Comparison of ENCODE assay signal across 8 cellular contexts in genomic region chr12:44774815-44775411, GRCh38.
DNase-seq lines count a peak whose midpoint lies in the region; ATAC-seq and TF ChIP-seq lines count a peak whose summit lies in the region.

No MANE protein-coding gene starts in this region.

- no peak overlapping the region for H2BK12ac ChIP-seq in H9 (ENCODE audit: insufficient read length, low read depth, low read length)

- H3T11ph ChIP-seq in H9 (ENCODE audit: low read length): no peak overlapping the region

- H3K14ac ChIP-seq in H9 (ENCODE audit: insufficient read depth, low read length): no peak overlapping the region

- H3K27ac ChIP-seq in H9 (ENCODE audit: insufficient read length, low read depth, low read length): no peak overlapping the region
- no peak overlapping the region for H3K27ac ChIP-seq in SJSA1

- H2BK5ac ChIP-seq in H9 (ENCODE audit: insufficient read length, low read length): no peak overlapping the region

- no CpG with 5 or more reads among the region's 11 CpGs for WGBS in H9 (ENCODE audit: extremely low coverage, insufficient read length, low lambda C conversion rate)

- H3K27me3 ChIP-seq in H9 (ENCODE audit: insufficient read depth, low read length): no peaks in the 10 kb centered on the region
- no peaks in the 10 kb centered on the region for H3K27me3 ChIP-seq in SJSA1 (replicated peaks)

- no peak overlapping the region for H3K18ac ChIP-seq in H9 (ENCODE audit: insufficient read length, low read depth, low read length)

- H3K23ac ChIP-seq in H9 (ENCODE audit: insufficient read length, low read depth, low read length): no peak overlapping the region

- no peaks in the 10 kb centered on the region for H4K20me1 ChIP-seq in H9 (ENCODE audit: control insufficient read depth, insufficient read depth, insufficient read length)

- H3K36me3 ChIP-seq in SJSA1: no peaks in the 10 kb centered on the region

- H3K9ac ChIP-seq in H9 (ENCODE audit: extremely low read depth, insufficient read length, low read length): no peak overlapping the region

- H3K9me3 Mint-ChIP-seq in H9: no peaks in the 10 kb centered on the region
- no peaks in the 10 kb centered on the region for H3K9me3 Mint-ChIP-seq in activated naive CD8-positive, alpha-beta T cell treated with anti-CD3 and anti-CD28 coated beads, Interleukin-2, amount 50 U/mL, for 24 hours

- ATAC-seq in activated naive CD8-positive, alpha-beta T cell treated with anti-CD3 and anti-CD28 coated beads, Interleukin-2, amount 50 U/mL, for 24 hours: no peak
- ATAC-seq in left colon (peak; percentile 41), GM18502 (IDR thresholded peaks at IDR 0.05; ENCODE audit: poor library complexity, unreplicated experiment) (no peak)

- no peak overlapping the region for H2BK15ac ChIP-seq in H9 (ENCODE audit: low read depth, low read length)

- H3K23me2 ChIP-seq in H9 (ENCODE audit: insufficient read length, low read depth, low read length, poor library complexity, severe bottlenecking): no peaks in the 10 kb centered on the region

- peaks cover 16 to 17% of the 10 kb centered on the region in 2 experiments for H3K4me1 Mint-ChIP-seq in H9
- H3K4me1 Mint-ChIP-seq in activated naive CD8-positive, alpha-beta T cell treated with anti-CD3 and anti-CD28 coated beads, Interleukin-2, amount 50 U/mL, for 24 hours: peaks cover 9% of the 10 kb centered on the region

- no peak overlapping the region for H3K27ac Mint-ChIP-seq in H9
- H3K27ac Mint-ChIP-seq in activated naive CD8-positive, alpha-beta T cell treated with anti-CD3 and anti-CD28 coated beads, Interleukin-2, amount 50 U/mL, for 24 hours: no peak overlapping the region

- H2BK120ac ChIP-seq in H9 (ENCODE audit: low read depth, low read length, poor library complexity, severe bottlenecking): no peak overlapping the region

- H3K36me3 Mint-ChIP-seq in H9 (ENCODE audit: insufficient read depth in 1 of 3, low read depth in 3 of 3): peaks cover 0 to 4% (median 0%) of the 10 kb centered on the region in 3 experiments; a peak in 1 of 7 replicates
- peaks cover 27% of the 10 kb centered on the region for H3K36me3 Mint-ChIP-seq in activated naive CD8-positive, alpha-beta T cell treated with anti-CD3 and anti-CD28 coated beads, Interleukin-2, amount 50 U/mL, for 24 hours (ENCODE audit: low read depth)

- no peak overlapping the region for H2BK20ac ChIP-seq in H9 (ENCODE audit: low read depth, low read length, poor library complexity, severe bottlenecking)

- H3K56ac ChIP-seq in H9 (ENCODE audit: insufficient read length, low read depth, low read length): no peak overlapping the region

- peak; percentile 96 for TF ChIP-seq CTCF in H9 (conservative IDR thresholded peaks at IDR 0.05)

- H3K79me1 ChIP-seq in H9 (ENCODE audit: insufficient read depth, low read depth, low read length, poor library complexity, severe bottlenecking): no peaks in the 10 kb centered on the region

- intact Hi-C loops in left colon (cut with DNase I, micrococcal nuclease): no loop called here

- no peak overlapping the region for H3K4me2 ChIP-seq in H9 (ENCODE audit: insufficient read depth, insufficient read length, low read length)

- H2AK5ac ChIP-seq in H9 (ENCODE audit: insufficient read length, low read length): no peak overlapping the region

- H3K4me1 ChIP-seq in H9 (ENCODE audit: insufficient read depth, low read length): peaks cover 2% of the 10 kb centered on the region; the same call in 1 of the 2 replicates
- no peaks in the 10 kb centered on the region for H3K4me1 ChIP-seq in SJSA1 (replicated peaks)

- H3K4me3 ChIP-seq in SJSA1: no peak overlapping the region

- H3K4me3 Mint-ChIP-seq in H9: no peak overlapping the region
- no peak overlapping the region for H3K4me3 Mint-ChIP-seq in activated naive CD8-positive, alpha-beta T cell treated with anti-CD3 and anti-CD28 coated beads, Interleukin-2, amount 50 U/mL, for 24 hours

- DNase-seq in DMS53 (lab: John Stamatoyannopoulos, UW) (peak; percentile 71), H9 (peak; percentile 76), SJSA1 (ENCODE audit: low read depth in 1 of 2, low spot score in 2 of 2) (peak; percentile 5 to 40), left colon (peak in 1 of 2 donors; percentile 51), superior temporal gyrus (ENCODE audit: extremely low spot score) (no peak)
- peak; percentile 75 for DNase-seq in activated naive CD8-positive, alpha-beta T cell treated with anti-CD3 and anti-CD28 coated beads, Interleukin-2, amount 50 U/mL, for 24 hours
- DNase-seq in stimulated activated CD8-positive, alpha-beta memory T cell treated with anti-CD3 and anti-CD28 coated beads, Interleukin-4, amount 100 ng/mL, for 4 hours (ENCODE audit: low read depth in 2 of 2, low spot score in 1 of 2): peak; percentile 15 to 50

- H2AFZ ChIP-seq in H9 (ENCODE audit: low read length): no peak overlapping the region

- no peaks in the 10 kb centered on the region for H3K27me3 Mint-ChIP-seq in H9 (ENCODE audit: low read depth)
- no peaks in the 10 kb centered on the region for H3K27me3 Mint-ChIP-seq in activated naive CD8-positive, alpha-beta T cell treated with anti-CD3 and anti-CD28 coated beads, Interleukin-2, amount 50 U/mL, for 24 hours

- no peaks in the 10 kb centered on the region for H3K79me2 ChIP-seq in H9 (ENCODE audit: insufficient read depth, low read length)

- no peak overlapping the region for H3K4ac ChIP-seq in H9 (ENCODE audit: low read depth, low read length)

- H3K9me3 ChIP-seq in H9 (ENCODE audit: control insufficient read depth, low read depth, low read length) (no peaks in the 10 kb centered on the region), SJSA1 (replicated peaks) (no peaks in the 10 kb centered on the region)

- H4K5ac ChIP-seq in H9 (ENCODE audit: insufficient read length, low read depth, low read length): no peak overlapping the region

- H4K91ac ChIP-seq in H9 (ENCODE audit: insufficient read length, low read depth, low read length): no peak overlapping the region

- H4K8ac ChIP-seq in H9 (replicated peaks; ENCODE audit: insufficient read length, low read depth, low read length): no peak overlapping the region
